Comparison of ENCODE assay signal across 8 cellular contexts in genomic region chr9:77647659-77648457, GRCh38. TPM values are rescaled to one million over a fixed set of nuclear protein-coding genes. Genes with fewer than 3 reads are reported as not detected.
DNase-seq lines count a peak whose midpoint lies in the region; TF ChIP-seq lines count a peak whose summit lies in the region.

GNA14 (minus strand) TSS chr9:77648322; CDS start chr9:77647793, 529 bp downstream.

- no peaks in the 10 kb centered on the region for H3K9me2 ChIP-seq in PC-9 (ENCODE audit: insufficient read depth)

- H3K4me1 ChIP-seq in ectodermal cell (ENCODE audit: control insufficient read depth, insufficient read depth, low read length) = peaks cover 6% of the 10 kb centered on the region
- no peaks in the 10 kb centered on the region for H3K4me1 ChIP-seq in PC-9 (replicated peaks; ENCODE audit: insufficient read depth)
- peaks cover 18% of the 10 kb centered on the region for H3K4me1 ChIP-seq in A673 (ENCODE audit: insufficient read depth, low read length, poor library complexity, severe bottlenecking)

- H3K4me3 ChIP-seq in ectodermal cell (ENCODE audit: insufficient read depth, low read depth, low read length) (peak within 1 kb of the TSS; percentile 38), PC-9 (no peak within 1 kb of the TSS), A673 (ENCODE audit: low read depth, low read length, poor library complexity, severe bottlenecking) (no peak within 1 kb of the TSS)

- CTCF ChIA-PET in PC-9 (lab: Charles Lee) = interaction anchor here (0.9 to 1.3 kb wide), 2 partner anchors 103 to 104 kb away, joined by 4 to 6 read pairs; no protein-coding TSS in a partner anchor
- CTCF ChIA-PET in A673 (lab: Charles Lee) = interaction anchor here (0.7 kb wide), 1 partner anchor 96 kb away, joined by 3 read pairs; no protein-coding TSS in a partner anchor

- H3F3A ChIP-seq in PC-9 (ENCODE audit: insufficient read depth, low read depth) = no peaks in the 10 kb centered on the region

- H3K27me3 ChIP-seq in ectodermal cell (ENCODE audit: control insufficient read depth, insufficient read depth, low read length, poor library complexity, severe bottlenecking) = peaks cover 54% of the 10 kb centered on the region
- no peaks in the 10 kb centered on the region for H3K27me3 ChIP-seq in PC-9 (ENCODE audit: insufficient read depth, low read depth)
- H3K27me3 ChIP-seq in A673 (replicated peaks; ENCODE audit: insufficient read depth, low read depth, low read length, poor library complexity) = no peaks in the 10 kb centered on the region

- POLR2A ChIA-PET in PC-9 (lab: Charles Lee; ENCODE audit: unreplicated experiment) = no interaction called here
- POLR2A ChIA-PET in A673 (lab: Charles Lee; ENCODE audit: low non-redundant PET) = no interaction called here

- peak; percentile 26 for DNase-seq in stimulated activated CD4-positive, alpha-beta T cell treated with anti-CD3 and anti-CD28 coated beads, Interleukin-15, amount 100 ng/mL, for 24 hours
- DNase-seq in stimulated activated CD4-positive, alpha-beta T cell treated with anti-CD3 and anti-CD28 coated beads, Interleukin-4, amount 100 ng/mL, for 4 hours = no peak
- DNase-seq in medulla oblongata (ENCODE audit: extremely low spot score) = peak; percentile 34
- no peak for DNase-seq in ureter (ENCODE audit: low spot score)
- no peak for DNase-seq in PC-9
- no peak for DNase-seq in A673 (ENCODE audit: low spot score)
- no peak for DNase-seq in HCEC 1CT

- 7 to 9% methylated on average over 69 of the region's 69 CpGs for WGBS in ectodermal cell, 2 experiments

- BruUV-seq in PC-9 (replicated peaks; lab: Mats Ljungman, UMichigan) (no TSS peak), A673 (replicated peaks; lab: Mats Ljungman, UMichigan) (no TSS peak)

- no peak for TF ChIP-seq CTCF in PC-9 (conservative IDR thresholded peaks at IDR 0.05)
- TF ChIP-seq CTCF in A673 (conservative IDR thresholded peaks at IDR 0.05; ENCODE audit: low read depth, low read length) = no peak

- H3K9me3 ChIP-seq in ectodermal cell (ENCODE audit: control insufficient read depth, low read length) (no peaks in the 10 kb centered on the region), PC-9 (ENCODE audit: insufficient read depth, low read depth) (no peaks in the 10 kb centered on the region), A673 (ENCODE audit: low read depth, low read length, poor library complexity, severe bottlenecking) (no peaks in the 10 kb centered on the region)

- no peak within 1 kb of the TSS for H3K27ac ChIP-seq in ectodermal cell (ENCODE audit: insufficient read depth, low read depth, low read length, poor library complexity, severe bottlenecking)
- no peak within 1 kb of the TSS for H3K27ac ChIP-seq in PC-9
- H3K27ac ChIP-seq in A673 (ENCODE audit: low read depth, low read length, poor library complexity, severe bottlenecking) = no peak within 1 kb of the TSS

- intact Hi-C loops in PC-9 (cut with micrococcal nuclease; ENCODE audit: unreplicated experiment) = loop anchor here (1.0 to 5.0 kb wide), 4 partner anchors 59 to 384 kb away; partner anchors contain the start of gene GNAQ
- intact Hi-C loops in A673 (cut with micrococcal nuclease; ENCODE audit: unreplicated experiment) = no loop called here

- no peaks in the 10 kb centered on the region for H3K79me2 ChIP-seq in PC-9 (ENCODE audit: low read depth)

- H2AFZ ChIP-seq in PC-9 = no peak within 1 kb of the TSS

- H3K36me3 ChIP-seq in ectodermal cell (ENCODE audit: control insufficient read depth, insufficient read depth, low read length) (no peaks in the 10 kb centered on the region), PC-9 (ENCODE audit: low read depth) (no peaks in the 10 kb centered on the region), A673 (ENCODE audit: insufficient read depth, low read length, poor library complexity, severe bottlenecking) (no peaks in the 10 kb centered on the region)

- H4K20me1 ChIP-seq in PC-9 (ENCODE audit: insufficient read depth) = no peaks in the 10 kb centered on the region

- H3K4me2 ChIP-seq in PC-9 = no peak within 1 kb of the TSS

RNA-seq across cellular contexts. Expression of gene GNA14, which starts in this region (rescaled TPM):
- polyA plus RNA-seq in ectodermal cell (2013, experiment 1 of 4) = 0.44 TPM
- polyA plus RNA-seq in ectodermal cell (2013, experiment 2 of 4) = 0.14 TPM
- polyA plus RNA-seq in ectodermal cell (2013, experiment 3 of 4) = not detected
- polyA plus RNA-seq in ectodermal cell (2013, experiment 4 of 4) = not detected
- total RNA-seq in ureter = 12.4 TPM
- 1.1 and 1.3 TPM in 2 replicates for total RNA-seq in PC-9 (2021)
- total RNA-seq in A673 (2021) = 2.7 and 3.8 TPM in 2 replicates

Comparison
In these comparisons a context has a peak if more than half of its experiments do, and no peak if none do; other contexts are left out.
1. DNase-seq: peak in stimulated activated CD4-positive, alpha-beta T cell treated with anti-CD3 and anti-CD28 coated beads, Interleukin-15, amount 100 ng/mL, for 24 hours (single experiment) and medulla oblongata (single experiment); none in stimulated activated CD4-positive, alpha-beta T cell treated with anti-CD3 and anti-CD28 coated beads, Interleukin-4, amount 100 ng/mL, for 4 hours (0 of 2), ureter (single experiment), PC-9 (0 of 2), A673 (single experiment) and HCEC 1CT (single experiment).